In genomic region chr18:44685296-44685695, GRCh38 we compare ENCODE assay signal across 29 cellular contexts. TPM values are rescaled to one million over a fixed set of nuclear protein-coding genes. Genes with fewer than 3 reads are reported as not detected.
DNase-seq lines count a peak whose midpoint lies in the region; ATAC-seq and TF ChIP-seq lines count a peak whose summit lies in the region.
"Had no signal": no experiment of that assay in that cellular context is flagged by ENCODE, and none has a peak within 500 bp of the region (broad histone marks: within the 10 kb centered on the region; RNA-seq: fewer than 3 reads in every experiment).

No MANE protein-coding gene starts in this region.

- H3K9me3 ChIP-seq in body of pancreas (no peaks in the 10 kb centered on the region), uterus (no peaks in the 10 kb centered on the region)
- H3K9me3 ChIP-seq: Caco-2, SJCRH30 had no signal

- H3K27me3 ChIP-seq in body of pancreas, result no peaks in the 10 kb centered on the region
- no peaks in the 10 kb centered on the region for H3K27me3 ChIP-seq in mesendoderm (ENCODE audit: insufficient read depth, low read length, poor library complexity)
- no peaks in the 10 kb centered on the region for H3K27me3 ChIP-seq in uterus
- H3K27me3 ChIP-seq: SJCRH30 had no signal

- no peak overlapping the region for H3K9ac ChIP-seq in mesendoderm (ENCODE audit: low read length)

- H3K23ac ChIP-seq in mesendoderm (ENCODE audit: low read length), result no peak overlapping the region

- no peak overlapping the region for H2BK15ac ChIP-seq in mesendoderm (replicated peaks; ENCODE audit: low read depth)

- H4K8ac ChIP-seq in mesendoderm (ENCODE audit: low read depth, low read length), result no peak overlapping the region

- ATAC-seq in body of pancreas, result no peak
- ATAC-seq: CD8-positive, alpha-beta T cell; GM12878; PC-3; SK-N-SH treated with all-trans-retinoic acid at 6 μM for 48 hours had no signal

- peaks cover 68% of the 10 kb centered on the region for H3K4me1 ChIP-seq in body of pancreas
- H3K4me1 ChIP-seq in mesendoderm (ENCODE audit: control insufficient read depth, low read depth, low read length), result peaks cover 18% of the 10 kb centered on the region
- H3K4me1 ChIP-seq in uterus, result peaks cover 0 to 6% of the 10 kb centered on the region in 2 donors
- H3K4me1 ChIP-seq: Caco-2 had no signal

- H3K36me3 ChIP-seq in body of pancreas (replicated peaks in 1 of 2; ENCODE audit: insufficient read depth in 1 of 2, low read depth in 2 of 2), result no peaks in the 10 kb centered on the region
- H3K36me3 ChIP-seq in mesendoderm (ENCODE audit: control insufficient read depth, insufficient read depth, low read length), result no peaks in the 10 kb centered on the region
- no peaks in the 10 kb centered on the region for H3K36me3 ChIP-seq in uterus
- H3K36me3 ChIP-seq: SJCRH30 had no signal

- no peak overlapping the region for H3K18ac ChIP-seq in mesendoderm (ENCODE audit: low read length)

- no peak overlapping the region for H2BK120ac ChIP-seq in mesendoderm (ENCODE audit: low read depth, low read length)

- no peak overlapping the region for H2BK5ac ChIP-seq in mesendoderm (ENCODE audit: low read length)

- TF ChIP-seq CTCF in body of pancreas (IDR thresholded peaks at IDR 0.05), result no peak
- TF ChIP-seq CTCF in uterus (IDR thresholded peaks at IDR 0.05), result no peak

- H3K4me2 ChIP-seq in mesendoderm (ENCODE audit: low read length), result no peak overlapping the region

- peaks cover 11% of the 10 kb centered on the region for H3K79me1 ChIP-seq in mesendoderm (ENCODE audit: low read length)

- TF ChIP-seq POLR2A in body of pancreas (IDR thresholded peaks at IDR 0.05) (no peak), uterus (IDR thresholded peaks at IDR 0.05) (no peak)

- DNase-seq in NCI-H524 (lab: John Stamatoyannopoulos, UW) (peak; percentile 5 to 56), NCI-H524 treated with DMSO at 0.1 percent for 48 hours (lab: John Stamatoyannopoulos, UW) (no peak), body of pancreas (no peak), mesendoderm (peak; percentile 80), uterus (no peak), NCI-H2029 treated with DMSO at 0.1 percent for 48 hours (lab: John Stamatoyannopoulos, UW) (no peak), NCI-H345 (lab: John Stamatoyannopoulos, UW) (no peak)
- no peak for DNase-seq in stimulated activated CD4-positive, alpha-beta T cell treated with anti-CD3 and anti-CD28 coated beads, Interleukin-12 subunit alpha, Interleukin-12 subunit beta, amount 100 ng/mL, for 4 hours
- DNase-seq: Caco-2; CD8-positive, alpha-beta T cell; DMS 273 treated with DMSO at 0.1 percent for 48 hours; DMS79; EL; GDM1; GOT3; HCEC 1CT; NCI-H1105; NCI-H1436 treated with DMSO at 0.1 percent for 48 hours; NCI-H187 treated with DMSO at 0.1 percent for 48 hours; NCI-H2107; NCI-H446; NCI-H526 treated with DMSO at 0.1 percent for 48 hours; PC-3; SJCRH30 had no signal

- 40 to 53% methylated on average over 6 of the region's 6 CpGs for WGBS in body of pancreas, 2 donors
- no CpG with 5 or more reads among the region's 6 CpGs for WGBS in mesendoderm (ENCODE audit: extremely low coverage, insufficient coverage, low lambda C conversion rate)

- H3K4me3 ChIP-seq in body of pancreas (no peak overlapping the region), mesendoderm (ENCODE audit: low read length) (no peak overlapping the region), uterus (no peak overlapping the region)
- H3K4me3 ChIP-seq: GM12878, SJCRH30 had no signal

- no peak overlapping the region for H3K56ac ChIP-seq in mesendoderm (ENCODE audit: low read length)

- H4K5ac ChIP-seq in mesendoderm (ENCODE audit: low read length), result no peak overlapping the region

- no peak overlapping the region for H3K4ac ChIP-seq in mesendoderm (ENCODE audit: low read depth, low read length)

- H3K27ac ChIP-seq in body of pancreas, result peak overlapping the region in 3 of 4 donors; percentile 11 to 99 (median 37)
- H3K27ac ChIP-seq in mesendoderm (ENCODE audit: low read depth, low read length), result no peak overlapping the region
- H3K27ac ChIP-seq in uterus, result peak overlapping the region; percentile 17 to 95
- H3K27ac ChIP-seq: 22Rv1, C4-2B, HL-60, SJCRH30 had no signal

- peaks cover 14% of the 10 kb centered on the region for H3K79me2 ChIP-seq in mesendoderm (ENCODE audit: control insufficient read depth, insufficient read depth, low read length)

- H2AK5ac ChIP-seq in mesendoderm (ENCODE audit: low read length), result no peak overlapping the region

- intact Hi-C loops in body of pancreas (cut with DNase I) (loop anchor here (10.0 kb wide), 1 partner anchor 110 kb away; no protein-coding TSS in a partner anchor), uterus (cut with DNase I; ENCODE audit: low total_unique reads) (no loop called here)

RNA-seq across cellular contexts. Expression of gene SETBP1, which starts 4.6 kb away (rescaled TPM):
- total RNA-seq in body of pancreas (10 to 100 TPM; 23.6 to 37.2 TPM), uterus (10 to 100 TPM; 16.8 to 74.0 (median 36.9) TPM)
- polyA plus RNA-seq in mesendoderm (2013, experiment 1 of 2), result 1.9 TPM
- 1.9 TPM for polyA plus RNA-seq in mesendoderm (2013, experiment 2 of 2)

Comparison
In these comparisons a context has a peak if more than half of its experiments do, and no peak if none do; other contexts are left out.
1. DNase-seq: peak in NCI-H524 (2 of 2) and mesendoderm (single experiment); none in NCI-H524 treated with DMSO at 0.1 percent for 48 hours (single experiment), body of pancreas (0 of 4), uterus (0 of 2), NCI-H2029 treated with DMSO at 0.1 percent for 48 hours (single experiment), stimulated activated CD4-positive, alpha-beta T cell treated with anti-CD3 and anti-CD28 coated beads, Interleukin-12 subunit alpha, Interleukin-12 subunit beta, amount 100 ng/mL, for 4 hours (single experiment) and NCI-H345 (single experiment).